In the genomic region with DNA sequence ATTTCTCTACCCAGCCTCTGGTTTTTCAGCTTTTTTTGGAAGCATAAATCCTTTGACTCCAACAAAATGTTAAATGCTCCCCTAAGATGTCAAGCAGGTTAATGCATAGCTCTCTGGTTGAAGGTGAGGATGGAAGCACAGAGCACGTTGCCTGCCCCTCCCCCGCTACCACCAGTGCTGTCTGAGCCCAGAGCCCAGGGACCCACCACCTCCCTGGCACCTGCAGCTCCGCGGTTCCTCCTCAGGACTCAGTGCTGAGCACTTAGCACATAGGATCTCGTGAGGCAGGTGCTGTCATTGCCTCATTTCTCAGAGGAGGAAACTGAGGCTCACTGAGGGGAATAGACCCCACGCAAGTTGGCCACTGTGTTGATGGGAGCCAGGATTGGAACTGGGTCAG, we compare ENCODE assay signal across 19 cellular contexts.
"Had no signal": no experiment of that assay in that cellular context is flagged by ENCODE, and none has a peak within 500 bp of the region (broad histone marks: within the 10 kb centered on the region; RNA-seq: fewer than 3 reads in every experiment).

No MANE protein-coding gene starts in this region.

- H3K4me2 ChIP-seq: SK-N-SH had no signal

- DNase-seq: IMR-90, Karpas-422, KG1, MM.1S, NCI-H1092 treated with DMSO at 0.1 percent for 48 hours, NCI-H1436, NCI-H187, NCI-H2029, NCI-H2081 treated with DMSO at 0.1 percent for 48 hours, NCI-H2227 treated with DMSO at 0.1 percent for 48 hours, NCI-H524, NCI-H526 treated with DMSO at 0.1 percent for 48 hours, NCI-H774, RPMI8226, SHP77, SK-N-SH, SW 1271 had no signal

- FAIRE-seq: HepG2, RCC 7860 had no signal

- ATAC-seq: HepG2 had no signal
